Comparison of ENCODE assay signal across 8 cellular contexts in genomic region chr4:153205028-153205648, GRCh38. TPM values are rescaled to one million over a fixed set of nuclear protein-coding genes. Genes with fewer than 3 reads are reported as not detected.
A peak's percentile ranks its signal among the peaks of the same experiment; 100 is the strongest.
DNase-seq lines count a peak whose midpoint lies in the region; ATAC-seq and TF ChIP-seq lines count a peak whose summit lies in the region.

No MANE protein-coding gene starts in this region.

- peak overlapping the region; percentile 66 for H3K27ac Mint-ChIP-seq in activated CD4-positive, alpha-beta memory T cell treated with anti-CD3 and anti-CD28 coated beads for 36 hours

- no peaks in the 10 kb centered on the region for H3K9me3 Mint-ChIP-seq in activated CD4-positive, alpha-beta memory T cell treated with anti-CD3 and anti-CD28 coated beads for 36 hours

- peak overlapping the region; percentile 51 for H3K27ac ChIP-seq in left ventricle myocardium inferior (replicated peaks)

- H3K4me3 ChIP-seq in BJ (ENCODE audit: low read depth, low read length) = no peak overlapping the region
- H3K4me3 ChIP-seq in left ventricle myocardium inferior = peak overlapping the region; percentile 60

- no peaks in the 10 kb centered on the region for H3K36me3 ChIP-seq in BJ (ENCODE audit: control insufficient read depth, insufficient read depth, low read length)
- no peaks in the 10 kb centered on the region for H3K36me3 ChIP-seq in left ventricle myocardium inferior

- H3K4me3 Mint-ChIP-seq in activated CD4-positive, alpha-beta memory T cell treated with anti-CD3 and anti-CD28 coated beads for 36 hours = peak overlapping the region; percentile 64

- no peaks in the 10 kb centered on the region for H3K9me3 ChIP-seq in left ventricle myocardium inferior (replicated peaks)

- H3K27me3 Mint-ChIP-seq in activated CD4-positive, alpha-beta memory T cell treated with anti-CD3 and anti-CD28 coated beads for 36 hours = no peaks in the 10 kb centered on the region

- no peaks in the 10 kb centered on the region for H3K27me3 ChIP-seq in BJ (ENCODE audit: control insufficient read depth, insufficient read depth, low read length)
- no peaks in the 10 kb centered on the region for H3K27me3 ChIP-seq in left ventricle myocardium inferior (ENCODE audit: low read depth)

- peaks cover 17% of the 10 kb centered on the region for H3K4me1 ChIP-seq in left ventricle myocardium inferior

- DNase-seq in BJ (ENCODE audit: low read depth) (peak; percentile 35), left ventricle myocardium inferior (no peak), NCI-H82 treated with DMSO at 0.1 percent for 48 hours (lab: John Stamatoyannopoulos, UW; ENCODE audit: unreplicated experiment) (no peak)
- peak; percentile 53 for DNase-seq in activated CD4-positive, alpha-beta memory T cell treated with anti-CD3 and anti-CD28 coated beads for 36 hours
- DNase-seq in stimulated activated CD4-positive, alpha-beta T cell treated with anti-CD3 and anti-CD28 coated beads, Interleukin-4, amount 100 ng/mL, for 4 hours = peak; percentile 3 to 24

- peaks cover 35% of the 10 kb centered on the region for H3K4me1 Mint-ChIP-seq in activated CD4-positive, alpha-beta memory T cell treated with anti-CD3 and anti-CD28 coated beads for 36 hours (ENCODE audit: low read depth)

- intact Hi-C loops in activated CD4-positive, alpha-beta memory T cell treated with anti-CD3 and anti-CD28 coated beads for 36 hours (cut with micrococcal nuclease) = loop anchor here (1.0 kb wide), 1 partner anchor 46 kb away; no protein-coding TSS in a partner anchor
- intact Hi-C loops in left ventricle myocardium inferior (cut with micrococcal nuclease) = no loop called here

- ATAC-seq in HG02623 (IDR thresholded peaks at IDR 0.05; ENCODE audit: unreplicated experiment) = peak; percentile 45
- ATAC-seq in HG03159 (IDR thresholded peaks at IDR 0.05; ENCODE audit: unreplicated experiment) = no peak
- no peak for ATAC-seq in GM19467 (IDR thresholded peaks at IDR 0.05; ENCODE audit: unreplicated experiment)

- TF ChIP-seq CTCF in BJ (IDR thresholded peaks at IDR 0.05; ENCODE audit: insufficient read depth, low read depth, low read length) (no peak), left ventricle myocardium inferior (IDR thresholded peaks at IDR 0.05; ENCODE audit: borderline replicate concordance) (no peak)

- CTCF ChIA-PET in BJ (lab: Yijun Ruan, JAX) = interaction anchor here (0.8 to 3.2 kb wide), 5 partner anchors 8 to 113 kb away, joined by 3 to 13 read pairs (median 8); no protein-coding TSS in a partner anchor
- CTCF ChIA-PET in activated CD4-positive, alpha-beta memory T cell treated with anti-CD3 and anti-CD28 coated beads for 36 hours (lab: Charles Lee) = interaction anchor here (1.0 to 1.4 kb wide), 4 partner anchors 47 to 137 kb away, joined by 3 to 7 read pairs (median 4); no protein-coding TSS in a partner anchor

- POLR2A ChIA-PET in BJ (lab: Charles Lee) = no interaction called here
- POLR2A ChIA-PET in activated CD4-positive, alpha-beta memory T cell treated with anti-CD3 and anti-CD28 coated beads for 36 hours (lab: Charles Lee) = interaction anchor here (0.9 kb wide), 1 partner anchor 46 kb away, joined by 4 read pairs; no protein-coding TSS in a partner anchor

- H3K36me3 Mint-ChIP-seq in activated CD4-positive, alpha-beta memory T cell treated with anti-CD3 and anti-CD28 coated beads for 36 hours = no peaks in the 10 kb centered on the region

RNA-seq across cellular contexts. Expression of gene TRIM2, which starts 0.9 kb away (rescaled TPM):
- 24.5 and 34.1 TPM in 2 replicates for polyA plus RNA-seq in BJ (2011; rRNA removed)
- polyA minus RNA-seq in BJ (2011; rRNA and poly(A)+ RNA removed) = 59.0 and 97.6 TPM in 2 replicates
- 1 to 10 TPM; 1.7 to 2.9 TPM for total RNA-seq in activated CD4-positive, alpha-beta memory T cell treated with anti-CD3 and anti-CD28 coated beads for 36 hours
- 20.2 TPM for total RNA-seq in left ventricle myocardium inferior

Comparison
In these comparisons a context has a peak if more than half of its experiments do, and no peak if none do; other contexts are left out.
1. DNase-seq: peak in BJ (single experiment), activated CD4-positive, alpha-beta memory T cell treated with anti-CD3 and anti-CD28 coated beads for 36 hours (single experiment) and stimulated activated CD4-positive, alpha-beta T cell treated with anti-CD3 and anti-CD28 coated beads, Interleukin-4, amount 100 ng/mL, for 4 hours (2 of 2); none in left ventricle myocardium inferior (single experiment) and NCI-H82 treated with DMSO at 0.1 percent for 48 hours (single experiment).